In the genomic region with DNA sequence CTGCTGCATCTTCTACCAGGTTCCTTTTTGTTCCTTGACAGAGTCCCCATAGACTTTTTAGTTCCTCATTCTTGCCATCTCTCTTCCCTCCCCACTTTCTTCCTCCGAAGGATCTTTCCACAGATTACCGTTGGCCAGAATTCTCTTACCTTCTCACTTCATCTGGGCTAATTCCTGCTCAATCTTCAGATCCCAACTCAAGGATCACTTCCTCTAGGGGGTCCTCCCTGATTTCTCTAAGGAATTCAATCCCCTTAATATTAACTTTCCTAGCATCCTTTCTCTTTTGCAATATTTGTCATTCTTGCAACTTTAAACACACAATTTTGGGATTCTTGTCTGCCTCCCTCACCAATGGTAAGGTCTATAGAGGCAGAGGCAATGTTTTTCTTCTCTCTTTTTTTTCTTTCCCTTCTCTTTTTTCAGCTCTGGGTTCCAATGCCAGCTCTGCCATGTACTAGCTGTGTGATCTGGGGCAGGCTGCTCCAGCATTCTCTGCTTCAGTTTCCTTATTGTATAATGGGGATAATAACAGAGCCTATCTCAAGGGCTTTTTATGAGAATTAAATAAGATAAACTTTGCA, we compare ENCODE assay signal across 17 cellular contexts. TPM values are rescaled to one million over a fixed set of nuclear protein-coding genes. Genes with fewer than 3 reads are reported as not detected.
DNase-seq lines count a peak whose midpoint lies in the region; TF ChIP-seq lines count a peak whose summit lies in the region.
"Had no signal": no experiment of that assay in that cellular context is flagged by ENCODE, and none has a peak within 500 bp of the region (broad histone marks: within the 10 kb centered on the region; RNA-seq: fewer than 3 reads in every experiment).

No MANE protein-coding gene starts in this region.

- no peak overlapping the region for H2AFZ ChIP-seq in fibroblast of lung (ENCODE audit: low read length)

- TF ChIP-seq CTCF in fibroblast of lung (conservative IDR thresholded peaks at IDR 0.05 in 1 of 2, IDR thresholded peaks at IDR 0.05 in 1 of 2; ENCODE audit: low read depth in 1 of 2, low read length in 2 of 2), result no peak
- no peak for TF ChIP-seq CTCF in progenitor cell of endocrine pancreas (IDR thresholded peaks at IDR 0.05; ENCODE audit: unreplicated experiment)

- H3K9ac ChIP-seq in SK-N-MC (ENCODE audit: insufficient read length) (peak overlapping the region; percentile 27), fibroblast of lung (ENCODE audit: insufficient read depth, low read length) (no peak overlapping the region), skeletal muscle satellite cell (ENCODE audit: low read depth, low read length) (peak overlapping the region; percentile 68)

- H3K4me1 ChIP-seq in fibroblast of lung (ENCODE audit: control insufficient read depth, extremely low read depth, insufficient read depth, low read length) (peaks cover 23% of the 10 kb centered on the region), skeletal muscle satellite cell (ENCODE audit: control insufficient read depth, insufficient read depth, low read length) (peaks cover 49% of the 10 kb centered on the region)

- DNase-seq in HCEC 1CT (peak; percentile 21), SK-N-MC (ENCODE audit: low read depth, low spot score) (no peak), fibroblast of lung (ENCODE audit: low read depth in 2 of 2) (no peak), progenitor cell of endocrine pancreas (ENCODE audit: low spot score, unreplicated experiment) (no peak), NCI-H2081 treated with DMSO at 0.1 percent for 48 hours (lab: John Stamatoyannopoulos, UW) (no peak)
- no peak for DNase-seq in activated T-cell treated with anti-CD3 and anti-CD28 coated beads, Interleukin-2, amount 50 U/mL, for 24 hours
- no peak for DNase-seq in stimulated activated CD4-positive, alpha-beta T cell treated with anti-CD3 and anti-CD28 coated beads, Interleukin-12 subunit alpha, Interleukin-12 subunit beta, amount 100 ng/mL, for 4 hours
- DNase-seq: activated gamma-delta T cell; CD4-positive, alpha-beta T cell; DND-41; effector memory CD8-positive, alpha-beta T cell; foreskin keratinocyte; H7; NCI-H1092; WERI-Rb-1 had no signal

- H3K36me3 Mint-ChIP-seq in progenitor cell of endocrine pancreas (ENCODE audit: insufficient read depth), result no peaks in the 10 kb centered on the region
- H3K36me3 Mint-ChIP-seq in activated T-cell treated with anti-CD3 and anti-CD28 coated beads, Interleukin-2, amount 50 U/mL, for 24 hours (ENCODE audit: low read depth), result no peaks in the 10 kb centered on the region
- H3K36me3 Mint-ChIP-seq: memory B cell had no signal

- H3K27me3 ChIP-seq in fibroblast of lung (ENCODE audit: control insufficient read depth, insufficient read depth, low read length) (no peaks in the 10 kb centered on the region), skeletal muscle satellite cell (ENCODE audit: control insufficient read depth, insufficient read depth, low read length) (no peaks in the 10 kb centered on the region)
- H3K27me3 ChIP-seq: foreskin keratinocyte had no signal

- no peak overlapping the region for H3K27ac Mint-ChIP-seq in progenitor cell of endocrine pancreas
- H3K27ac Mint-ChIP-seq in activated T-cell treated with anti-CD3 and anti-CD28 coated beads, Interleukin-2, amount 50 U/mL, for 24 hours, result no peak overlapping the region
- H3K27ac Mint-ChIP-seq: CD4-positive, alpha-beta T cell; effector memory CD8-positive, alpha-beta T cell; memory B cell had no signal

- H4K20me1 ChIP-seq in fibroblast of lung (ENCODE audit: control insufficient read depth, extremely low read depth, insufficient read depth, low read length), result no peaks in the 10 kb centered on the region

- H3K4me2 ChIP-seq in fibroblast of lung (ENCODE audit: extremely low read depth, insufficient read depth, low read length) (no peak overlapping the region), skeletal muscle satellite cell (ENCODE audit: low read length) (peak overlapping the region; percentile 63)

- no peak overlapping the region for H3K4me3 Mint-ChIP-seq in progenitor cell of endocrine pancreas (ENCODE audit: low read depth)
- no peak overlapping the region for H3K4me3 Mint-ChIP-seq in activated T-cell treated with anti-CD3 and anti-CD28 coated beads, Interleukin-2, amount 50 U/mL, for 24 hours
- H3K4me3 Mint-ChIP-seq: CD4-positive, alpha-beta T cell; effector memory CD8-positive, alpha-beta T cell; memory B cell had no signal

- H3K27me3 Mint-ChIP-seq in progenitor cell of endocrine pancreas, result peaks cover 17% of the 10 kb centered on the region
- H3K27me3 Mint-ChIP-seq in activated T-cell treated with anti-CD3 and anti-CD28 coated beads, Interleukin-2, amount 50 U/mL, for 24 hours, result peaks cover 9% of the 10 kb centered on the region

- no peaks in the 10 kb centered on the region for H3K36me3 ChIP-seq in SK-N-MC (ENCODE audit: insufficient read depth, low read length)
- H3K36me3 ChIP-seq in fibroblast of lung (ENCODE audit: control insufficient read depth, insufficient read depth, low read length), result no peaks in the 10 kb centered on the region
- H3K36me3 ChIP-seq in skeletal muscle satellite cell (ENCODE audit: insufficient read depth, low read length), result no peaks in the 10 kb centered on the region
- H3K36me3 ChIP-seq: WERI-Rb-1 had no signal

- H3K9me3 ChIP-seq in SK-N-MC (ENCODE audit: low read depth, low read length), result no peaks in the 10 kb centered on the region
- H3K9me3 ChIP-seq in fibroblast of lung (ENCODE audit: control insufficient read depth, insufficient read depth, low read depth, low read length), result no peaks in the 10 kb centered on the region
- no peaks in the 10 kb centered on the region for H3K9me3 ChIP-seq in skeletal muscle satellite cell (replicated peaks; ENCODE audit: low read length)

- H3K27ac ChIP-seq in SK-N-MC (0 out of 2 replicates have a peak overlapping the region, but pooled peaks have one; percentile 7), fibroblast of lung (ENCODE audit: insufficient read depth, low read length) (peak overlapping the region; percentile 71)
- H3K27ac ChIP-seq: foreskin keratinocyte, WERI-Rb-1 had no signal

- H3K79me2 ChIP-seq in fibroblast of lung (ENCODE audit: control insufficient read depth, insufficient read depth, low read length), result no peaks in the 10 kb centered on the region

- no peaks in the 10 kb centered on the region for H3K9me3 Mint-ChIP-seq in progenitor cell of endocrine pancreas (ENCODE audit: low read depth)
- H3K9me3 Mint-ChIP-seq in activated T-cell treated with anti-CD3 and anti-CD28 coated beads, Interleukin-2, amount 50 U/mL, for 24 hours, result no peaks in the 10 kb centered on the region
- H3K9me3 Mint-ChIP-seq: CD4-positive, alpha-beta T cell had no signal

- H3K4me1 Mint-ChIP-seq in progenitor cell of endocrine pancreas (ENCODE audit: low read depth), result peaks cover 8% of the 10 kb centered on the region
- H3K4me1 Mint-ChIP-seq in activated T-cell treated with anti-CD3 and anti-CD28 coated beads, Interleukin-2, amount 50 U/mL, for 24 hours (ENCODE audit: low read depth), result peaks cover 2% of the 10 kb centered on the region

- H3K4me3 ChIP-seq in SK-N-MC (no peak overlapping the region), fibroblast of lung (replicated peaks in 1 of 4; ENCODE audit: control extremely low read depth in 1 of 4, insufficient read depth in 1 of 4, low read depth in 3 of 4, low read length in 4 of 4) (no peak overlapping the region), skeletal muscle satellite cell (ENCODE audit: low read length) (no peak overlapping the region)

RNA-seq across cellular contexts. Expression of a gene that starts 5.4 kb away (rescaled TPM):
- total RNA-seq in fibroblast of lung (11.0 and 25.3 TPM in 2 replicates), progenitor cell of endocrine pancreas (0.60 and 0.72 TPM in 2 replicates)
- polyA plus RNA-seq in fibroblast of lung, result 6.0 and 17.8 TPM in 2 replicates
- polyA plus RNA-seq in fibroblast of lung (2012), result 4.3 and 13.1 TPM in 2 replicates
- polyA minus RNA-seq in fibroblast of lung (ENCODE audit: low replicate concordance), result 3.6 and 4.0 TPM in 2 replicates
- 2.6 and 3.8 TPM in 2 replicates for total RNA-seq in skeletal muscle satellite cell (2012; rRNA removed)
- total RNA-seq: CD4-positive, alpha-beta T cell; H7 had no signal
